ENCODE assay signal across 8 cellular contexts in genomic region chr2:197311521-197312033, GRCh38. TPM values are rescaled to one million over a fixed set of nuclear protein-coding genes. Genes with fewer than 3 reads are reported as not detected.
DNase-seq lines count a peak whose midpoint lies in the region; ATAC-seq and TF ChIP-seq lines count a peak whose summit lies in the region.

No MANE protein-coding gene starts in this region.

- CTCF ChIA-PET in activated CD4-positive, alpha-beta memory T cell treated with anti-CD3 and anti-CD28 coated beads for 36 hours (lab: Charles Lee), result interaction anchor here (0.7 to 5.3 kb wide), 25 partner anchors 8 to 236 kb away, joined by 3 to 73 read pairs (median 4); no protein-coding TSS in a partner anchor

- in situ Hi-C loops in transverse colon (cut with MboI; ENCODE audit: low pct_ligation_motif_present in 1 of 4, low pct_unique_long_range_greater_than_20kb in 1 of 4, low sequenced_read_pairs in 3 of 4), result loop anchor here (5.0 to 25.0 kb wide), 6 partner anchors 119 to 199 kb away; no protein-coding TSS in a partner anchor

- H3K27ac ChIP-seq in left lung (peak overlapping the region; percentile 57 to 96), esophagus squamous epithelium (no peak overlapping the region), transverse colon (peak overlapping the region in 2 of 4 donors; percentile 87 to 88)

- peak overlapping the region; percentile 86 for H3K4me3 Mint-ChIP-seq in stimulated activated naive CD8-positive, alpha-beta T cell treated with anti-CD3 and anti-CD28 coated beads, Interleukin-15, Interleukin-2, amounts not matched to agents 100 ng/mL and 50 ng/mL, for 24 hours
- peak overlapping the region; percentile 75 for H3K4me3 Mint-ChIP-seq in activated CD4-positive, alpha-beta memory T cell treated with anti-CD3 and anti-CD28 coated beads for 36 hours

- TF ChIP-seq EP300 in transverse colon (IDR thresholded peaks at IDR 0.05; ENCODE audit: low read depth), result no peak

- intact Hi-C loops in activated CD4-positive, alpha-beta memory T cell treated with anti-CD3 and anti-CD28 coated beads for 36 hours (cut with micrococcal nuclease), result loop anchor here (5.0 kb wide), 3 partner anchors 46 to 179 kb away; no protein-coding TSS in a partner anchor
- intact Hi-C loops in left lung (cut with DNase I) (no loop called here), esophagus squamous epithelium (cut with DNase I) (loop anchor here (5.0 kb wide), 1 partner anchor 124 kb away; no protein-coding TSS in a partner anchor), transverse colon (cut with DNase I; ENCODE audit: low total_unique reads) (loop anchor here (2.0 kb wide), 1 partner anchor 197 kb away; no protein-coding TSS in a partner anchor)

- TF ChIP-seq CTCF in left lung (IDR thresholded peaks at IDR 0.05), result no peak
- TF ChIP-seq CTCF in esophagus squamous epithelium (IDR thresholded peaks at IDR 0.05), result no peak
- no peak for TF ChIP-seq CTCF in transverse colon (IDR thresholded peaks at IDR 0.05)

- no peak for ATAC-seq in stimulated activated naive CD8-positive, alpha-beta T cell treated with anti-CD3 and anti-CD28 coated beads, Interleukin-15, Interleukin-2, amounts not matched to agents 100 U/mL and 50 U/mL, for 24 hours
- ATAC-seq in left lung, result no peak

- peaks cover 3% of the 10 kb centered on the region for H3K36me3 Mint-ChIP-seq in stimulated activated naive CD8-positive, alpha-beta T cell treated with anti-CD3 and anti-CD28 coated beads, Interleukin-15, Interleukin-2, amounts not matched to agents 100 ng/mL and 50 ng/mL, for 24 hours (ENCODE audit: low read depth)
- peaks cover 7% of the 10 kb centered on the region for H3K36me3 Mint-ChIP-seq in activated CD4-positive, alpha-beta memory T cell treated with anti-CD3 and anti-CD28 coated beads for 36 hours

- no peaks in the 10 kb centered on the region for H3K27me3 Mint-ChIP-seq in stimulated activated naive CD8-positive, alpha-beta T cell treated with anti-CD3 and anti-CD28 coated beads, Interleukin-15, Interleukin-2, amounts not matched to agents 100 ng/mL and 50 ng/mL, for 24 hours
- no peaks in the 10 kb centered on the region for H3K27me3 Mint-ChIP-seq in activated CD4-positive, alpha-beta memory T cell treated with anti-CD3 and anti-CD28 coated beads for 36 hours

- peaks cover 72% of the 10 kb centered on the region for H3K4me1 Mint-ChIP-seq in stimulated activated naive CD8-positive, alpha-beta T cell treated with anti-CD3 and anti-CD28 coated beads, Interleukin-15, Interleukin-2, amounts not matched to agents 100 ng/mL and 50 ng/mL, for 24 hours (ENCODE audit: low read depth)
- peaks cover 60% of the 10 kb centered on the region for H3K4me1 Mint-ChIP-seq in activated CD4-positive, alpha-beta memory T cell treated with anti-CD3 and anti-CD28 coated beads for 36 hours (ENCODE audit: low read depth)

- POLR2A ChIA-PET in activated CD4-positive, alpha-beta memory T cell treated with anti-CD3 and anti-CD28 coated beads for 36 hours (lab: Charles Lee), result interaction anchor here (0.7 to 6.2 kb wide), 8 partner anchors 11 to 160 kb away, joined by 3 to 33 read pairs (median 4); no protein-coding TSS in a partner anchor

- no peaks in the 10 kb centered on the region for H3K27me3 ChIP-seq in left lung
- H3K27me3 ChIP-seq in esophagus squamous epithelium, result peaks cover 0 to under 1% (median 0%) of the 10 kb centered on the region in 4 donors
- H3K27me3 ChIP-seq in transverse colon, result no peaks in the 10 kb centered on the region

- 52 to 56% methylated on average over 5 of the region's 5 CpGs for WGBS in esophagus squamous epithelium, 2 donors
- WGBS in transverse colon (ENCODE audit: low coverage in 1 of 2), 2 donors, result 64% methylated on average over 5 of the region's 5 CpGs; no CpG with 5 or more reads in 1 of the 2 donors

- TF ChIP-seq POLR2A in esophagus squamous epithelium (IDR thresholded peaks at IDR 0.05) (no peak), transverse colon (IDR thresholded peaks at IDR 0.05) (no peak)

- H3K4me1 ChIP-seq in left lung (peaks cover 6 to 43% of the 10 kb centered on the region in 2 donors), esophagus squamous epithelium (peaks cover 0 to 36% (median 5%) of the 10 kb centered on the region in 3 donors), transverse colon (peaks cover 5 to 13% (median 6%) of the 10 kb centered on the region in 4 donors)

- DNase-seq in stimulated activated naive CD8-positive, alpha-beta T cell treated with anti-CD3 and anti-CD28 coated beads, Interleukin-15, Interleukin-2, amounts not matched to agents 100 U/mL and 50 U/mL, for 24 hours, result no peak
- peak; percentile 32 for DNase-seq in activated CD4-positive, alpha-beta memory T cell treated with anti-CD3 and anti-CD28 coated beads for 36 hours
- DNase-seq in left lung, result no peak
- no peak for DNase-seq in esophagus squamous epithelium (lab: John Stamatoyannopoulos, UW)
- DNase-seq in dermis blood vessel endothelial cell, result no peak
- DNase-seq in transverse colon, result no peak
- no peak for DNase-seq in NCI-H524 treated with DMSO at 0.1 percent for 48 hours (lab: John Stamatoyannopoulos, UW)

- H3K9me3 ChIP-seq in left lung (no peaks in the 10 kb centered on the region), esophagus squamous epithelium (no peaks in the 10 kb centered on the region), transverse colon (no peaks in the 10 kb centered on the region)

- no peaks in the 10 kb centered on the region for H3K9me3 Mint-ChIP-seq in stimulated activated naive CD8-positive, alpha-beta T cell treated with anti-CD3 and anti-CD28 coated beads, Interleukin-15, Interleukin-2, amounts not matched to agents 100 ng/mL and 50 ng/mL, for 24 hours
- H3K9me3 Mint-ChIP-seq in activated CD4-positive, alpha-beta memory T cell treated with anti-CD3 and anti-CD28 coated beads for 36 hours, result no peaks in the 10 kb centered on the region

- H3K36me3 ChIP-seq in left lung, result no peaks in the 10 kb centered on the region
- no peaks in the 10 kb centered on the region for H3K36me3 ChIP-seq in esophagus squamous epithelium
- H3K36me3 ChIP-seq in transverse colon, result no peaks in the 10 kb centered on the region

- peak overlapping the region; percentile 91 for H3K27ac Mint-ChIP-seq in stimulated activated naive CD8-positive, alpha-beta T cell treated with anti-CD3 and anti-CD28 coated beads, Interleukin-15, Interleukin-2, amounts not matched to agents 100 ng/mL and 50 ng/mL, for 24 hours
- peak overlapping the region; percentile 84 for H3K27ac Mint-ChIP-seq in activated CD4-positive, alpha-beta memory T cell treated with anti-CD3 and anti-CD28 coated beads for 36 hours

- H3K4me3 ChIP-seq in left lung (peak overlapping the region; percentile 44 to 75), esophagus squamous epithelium (peak overlapping the region in 1 of 4 donors; percentile 84), transverse colon (no peak overlapping the region)

RNA-seq across cellular contexts. Expression of gene ANKRD44, which starts 1.0 kb away (rescaled TPM):
- 100 to 1,000 TPM; 123 to 125 TPM for total RNA-seq in activated CD4-positive, alpha-beta memory T cell treated with anti-CD3 and anti-CD28 coated beads for 36 hours
- total RNA-seq in left lung (10 to 100 TPM; 32.7 to 52.6 TPM), esophagus squamous epithelium (10 to 100 TPM in 2 of 4 donors, 1 to 10 TPM in 2; 4.5 to 54.0 (median 11.4) TPM), dermis blood vessel endothelial cell (5.6 and 7.6 TPM in 2 replicates), transverse colon (10 to 100 TPM; 13.9 to 46.8 (median 27.5) TPM)

Comparison
In these comparisons a context has a peak if more than half of its experiments do, and no peak if none do; other contexts are left out.
1. H3K27ac ChIP-seq: peak in left lung (2 of 2); none in esophagus squamous epithelium (0 of 4).
2. H3K4me3 ChIP-seq: peak in left lung (2 of 2); none in transverse colon (0 of 4).
3. intact Hi-C loops: an anchor here in activated CD4-positive, alpha-beta memory T cell treated with anti-CD3 and anti-CD28 coated beads for 36 hours (5.0 kb wide), esophagus squamous epithelium (5.0 kb wide) and transverse colon (2.0 kb wide); none called in left lung.